ENCODE assay signal across 1 cellular context in the genomic region with DNA sequence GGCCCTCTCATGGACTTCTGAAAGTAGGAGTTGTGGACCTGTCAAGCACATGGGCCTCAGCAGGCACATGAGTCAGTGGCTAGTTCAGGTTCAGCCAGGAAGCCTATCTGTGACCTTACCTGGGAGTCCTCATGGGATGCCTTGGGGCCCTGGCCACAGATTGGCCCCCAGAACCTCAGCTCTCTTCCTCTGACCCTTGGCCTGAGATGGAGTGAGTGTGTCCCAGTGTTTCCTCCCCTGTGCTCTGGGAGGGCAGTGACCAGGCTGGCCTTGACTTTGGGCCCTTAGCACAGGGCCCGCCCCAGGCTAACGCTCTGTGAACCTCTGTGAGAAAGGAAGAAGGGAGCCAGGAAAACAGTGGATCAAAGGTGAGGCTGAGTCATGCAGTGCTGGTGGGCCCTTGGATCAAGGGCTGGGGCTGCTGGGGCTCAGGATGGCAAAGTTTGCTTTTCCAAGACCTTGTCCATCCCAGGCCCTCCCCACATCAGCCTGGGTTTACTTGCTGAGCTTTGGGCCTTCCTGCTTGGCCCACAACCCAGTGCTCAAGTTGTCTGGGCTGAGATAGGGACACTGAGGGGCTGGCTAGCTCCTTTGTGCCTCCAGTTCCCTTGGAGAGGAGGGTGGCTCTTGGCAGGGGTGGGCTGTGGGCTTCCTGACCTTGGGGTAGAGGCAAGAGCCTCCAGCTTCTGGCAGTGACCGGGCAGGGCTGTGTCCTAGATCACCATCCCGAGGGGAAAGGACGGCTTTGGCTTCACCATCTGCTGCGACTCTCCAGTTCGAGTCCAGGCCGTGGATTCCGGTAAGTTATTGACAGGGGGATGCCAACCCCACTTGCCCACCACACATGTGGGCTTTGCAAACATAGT.
TF ChIP-seq lines count a peak whose summit lies in the region.

No MANE protein-coding gene starts in this region.

TF ChIP-seq in HepG2, 621 proteins besides CTCF, POLR2A, EP300 and RAD21 (continued from another document and continues in another):
- TF ChIP-seq, protein P1, sequence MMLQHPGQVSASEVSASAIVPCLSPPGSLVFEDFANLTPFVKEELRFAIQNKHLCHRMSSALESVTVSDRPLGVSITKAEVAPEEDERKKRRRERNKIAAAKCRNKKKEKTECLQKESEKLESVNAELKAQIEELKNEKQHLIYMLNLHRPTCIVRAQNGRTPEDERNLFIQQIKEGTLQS (CRISPR knock-in tag; IDR thresholded peaks at IDR 0.05), result peak; percentile 99
- TF ChIP-seq BRCA1 (CRISPR knock-in tag; IDR thresholded peaks at IDR 0.05), result peak; percentile 45
- no peak; the same call in 1 of the 2 replicates for TF ChIP-seq ZNF839 (CRISPR knock-in tag; IDR thresholded peaks at IDR 0.05; ENCODE audit: borderline replicate concordance)
- TF ChIP-seq ZBTB7A (CRISPR knock-in tag; IDR thresholded peaks at IDR 0.05), result no peak
- peak; percentile 17; the same call in 1 of the 2 replicates for TF ChIP-seq ZNF3 (CRISPR knock-in tag; IDR thresholded peaks at IDR 0.05)
- TF ChIP-seq ETV6 (CRISPR knock-in tag; conservative IDR thresholded peaks at IDR 0.05), result peak; percentile 56; the same call in 1 of the 2 replicates
- TF ChIP-seq, protein P2, sequence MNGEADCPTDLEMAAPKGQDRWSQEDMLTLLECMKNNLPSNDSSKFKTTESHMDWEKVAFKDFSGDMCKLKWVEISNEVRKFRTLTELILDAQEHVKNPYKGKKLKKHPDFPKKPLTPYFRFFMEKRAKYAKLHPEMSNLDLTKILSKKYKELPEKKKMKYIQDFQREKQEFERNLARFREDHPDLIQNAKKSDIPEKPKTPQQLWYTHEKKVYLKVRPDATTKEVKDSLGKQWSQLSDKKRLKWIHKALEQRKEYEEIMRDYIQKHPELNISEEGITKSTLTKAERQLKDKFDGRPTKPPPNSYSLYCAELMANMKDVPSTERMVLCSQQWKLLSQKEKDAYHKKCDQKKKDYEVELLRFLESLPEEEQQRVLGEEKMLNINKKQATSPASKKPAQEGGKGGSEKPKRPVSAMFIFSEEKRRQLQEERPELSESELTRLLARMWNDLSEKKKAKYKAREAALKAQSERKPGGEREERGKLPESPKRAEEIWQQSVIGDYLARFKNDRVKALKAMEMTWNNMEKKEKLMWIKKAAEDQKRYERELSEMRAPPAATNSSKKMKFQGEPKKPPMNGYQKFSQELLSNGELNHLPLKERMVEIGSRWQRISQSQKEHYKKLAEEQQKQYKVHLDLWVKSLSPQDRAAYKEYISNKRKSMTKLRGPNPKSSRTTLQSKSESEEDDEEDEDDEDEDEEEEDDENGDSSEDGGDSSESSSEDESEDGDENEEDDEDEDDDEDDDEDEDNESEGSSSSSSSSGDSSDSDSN (CRISPR knock-in tag; IDR thresholded peaks at IDR 0.05), result peak; percentile 91
- TF ChIP-seq ZNF101 (CRISPR knock-in tag; IDR thresholded peaks at IDR 0.05; ENCODE audit: borderline replicate concordance, low read depth), result 0 out of 2 replicates have a peak, but pooled peaks have one; percentile 28
- no peak for TF ChIP-seq MAFG (CRISPR knock-in tag; IDR thresholded peaks at IDR 0.05)
- TF ChIP-seq TBP (CRISPR knock-in tag; IDR thresholded peaks at IDR 0.05), result no peak
- no peak for TF ChIP-seq SNRNP70 (IDR thresholded peaks at IDR 0.05; ENCODE audit: low read depth, low read length)
- TF ChIP-seq ZSCAN29 (CRISPR knock-in tag; conservative IDR thresholded peaks at IDR 0.05), result peak; percentile 86
- TF ChIP-seq, protein P3, sequence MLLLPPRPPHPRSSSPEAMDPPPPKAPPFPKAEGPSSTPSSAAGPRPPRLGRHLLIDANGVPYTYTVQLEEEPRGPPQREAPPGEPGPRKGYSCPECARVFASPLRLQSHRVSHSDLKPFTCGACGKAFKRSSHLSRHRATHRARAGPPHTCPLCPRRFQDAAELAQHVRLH (CRISPR knock-in tag; IDR thresholded peaks at IDR 0.05; ENCODE audit: borderline replicate concordance, low read depth), result peak; percentile 93; the same call in 1 of the 2 replicates
- TF ChIP-seq MEF2D (CRISPR knock-in tag; IDR thresholded peaks at IDR 0.05), result peak; percentile 96
- no peak; the same call in 1 of the 2 replicates for TF ChIP-seq AHR (CRISPR knock-in tag; IDR thresholded peaks at IDR 0.05)
- TF ChIP-seq ELF3 (CRISPR knock-in tag; IDR thresholded peaks at IDR 0.05), result peak; percentile 98
- peak; percentile 85 for TF ChIP-seq HOXD1 (CRISPR knock-in tag; IDR thresholded peaks at IDR 0.05)
- TF ChIP-seq KAT2B (IDR thresholded peaks at IDR 0.05; ENCODE audit: borderline replicate concordance, low read depth, low read length), result no peak
- TF ChIP-seq ZFY (CRISPR knock-in tag; IDR thresholded peaks at IDR 0.05), result peak; percentile 81; the same call in 1 of the 2 replicates
- TF ChIP-seq SP1 (IDR thresholded peaks at IDR 0.05), result no peak
- TF ChIP-seq SP1 (CRISPR knock-in tag; IDR thresholded peaks at IDR 0.05), result peak; percentile 68
- peak; percentile 100 for TF ChIP-seq RARA (CRISPR knock-in tag; IDR thresholded peaks at IDR 0.05)
- peak; percentile 88 for TF ChIP-seq XRCC5 (optimal IDR thresholded peaks at IDR 0.05; ENCODE audit: low read length)
- TF ChIP-seq KLF9 (CRISPR knock-in tag; IDR thresholded peaks at IDR 0.05; ENCODE audit: low read depth), result peak; percentile 80; the same call in 1 of the 2 replicates
- no peak for TF ChIP-seq ZNF737 (CRISPR knock-in tag; IDR thresholded peaks at IDR 0.05; ENCODE audit: borderline replicate concordance)
- TF ChIP-seq EEA1 (CRISPR knock-in tag; IDR thresholded peaks at IDR 0.05; ENCODE audit: borderline replicate concordance), result no peak
- TF ChIP-seq, protein P4, sequence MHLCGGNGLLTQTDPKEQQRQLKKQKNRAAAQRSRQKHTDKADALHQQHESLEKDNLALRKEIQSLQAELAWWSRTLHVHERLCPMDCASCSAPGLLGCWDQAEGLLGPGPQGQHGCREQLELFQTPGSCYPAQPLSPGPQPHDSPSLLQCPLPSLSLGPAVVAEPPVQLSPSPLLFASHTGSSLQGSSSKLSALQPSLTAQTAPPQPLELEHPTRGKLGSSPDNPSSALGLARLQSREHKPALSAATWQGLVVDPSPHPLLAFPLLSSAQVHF (CRISPR knock-in tag; IDR thresholded peaks at IDR 0.05), result no peak
- TF ChIP-seq, protein P5, sequence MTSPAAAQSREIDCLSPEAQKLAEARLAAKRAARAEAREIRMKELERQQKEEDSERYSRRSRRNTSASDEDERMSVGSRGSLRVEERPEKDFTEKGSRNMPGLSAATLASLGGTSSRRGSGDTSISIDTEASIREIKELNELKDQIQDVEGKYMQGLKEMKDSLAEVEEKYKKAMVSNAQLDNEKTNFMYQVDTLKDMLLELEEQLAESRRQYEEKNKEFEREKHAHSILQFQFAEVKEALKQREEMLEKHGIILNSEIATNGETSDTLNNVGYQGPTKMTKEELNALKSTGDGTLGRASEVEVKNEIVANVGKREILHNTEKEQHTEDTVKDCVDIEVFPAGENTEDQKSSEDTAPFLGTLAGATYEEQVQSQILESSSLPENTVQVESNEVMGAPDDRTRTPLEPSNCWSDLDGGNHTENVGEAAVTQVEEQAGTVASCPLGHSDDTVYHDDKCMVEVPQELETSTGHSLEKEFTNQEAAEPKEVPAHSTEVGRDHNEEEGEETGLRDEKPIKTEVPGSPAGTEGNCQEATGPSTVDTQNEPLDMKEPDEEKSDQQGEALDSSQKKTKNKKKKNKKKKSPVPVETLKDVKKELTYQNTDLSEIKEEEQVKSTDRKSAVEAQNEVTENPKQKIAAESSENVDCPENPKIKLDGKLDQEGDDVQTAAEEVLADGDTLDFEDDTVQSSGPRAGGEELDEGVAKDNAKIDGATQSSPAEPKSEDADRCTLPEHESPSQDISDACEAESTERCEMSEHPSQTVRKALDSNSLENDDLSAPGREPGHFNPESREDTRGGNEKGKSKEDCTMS (CRISPR knock-in tag; conservative IDR thresholded peaks at IDR 0.05), result no peak
- TF ChIP-seq THAP11 (CRISPR knock-in tag; IDR thresholded peaks at IDR 0.05), result peak; percentile 85
- no peak for TF ChIP-seq ZNF484 (CRISPR knock-in tag; IDR thresholded peaks at IDR 0.05; ENCODE audit: borderline replicate concordance, low read depth)
- 0 out of 2 replicates have a peak, but pooled peaks have one; percentile 37 for TF ChIP-seq POLR2AphosphoS5 (IDR thresholded peaks at IDR 0.05; ENCODE audit: low read depth, low read length)
- TF ChIP-seq PPARG (CRISPR knock-in tag; conservative IDR thresholded peaks at IDR 0.05), result peak; percentile 99
- TF ChIP-seq, protein P6, sequence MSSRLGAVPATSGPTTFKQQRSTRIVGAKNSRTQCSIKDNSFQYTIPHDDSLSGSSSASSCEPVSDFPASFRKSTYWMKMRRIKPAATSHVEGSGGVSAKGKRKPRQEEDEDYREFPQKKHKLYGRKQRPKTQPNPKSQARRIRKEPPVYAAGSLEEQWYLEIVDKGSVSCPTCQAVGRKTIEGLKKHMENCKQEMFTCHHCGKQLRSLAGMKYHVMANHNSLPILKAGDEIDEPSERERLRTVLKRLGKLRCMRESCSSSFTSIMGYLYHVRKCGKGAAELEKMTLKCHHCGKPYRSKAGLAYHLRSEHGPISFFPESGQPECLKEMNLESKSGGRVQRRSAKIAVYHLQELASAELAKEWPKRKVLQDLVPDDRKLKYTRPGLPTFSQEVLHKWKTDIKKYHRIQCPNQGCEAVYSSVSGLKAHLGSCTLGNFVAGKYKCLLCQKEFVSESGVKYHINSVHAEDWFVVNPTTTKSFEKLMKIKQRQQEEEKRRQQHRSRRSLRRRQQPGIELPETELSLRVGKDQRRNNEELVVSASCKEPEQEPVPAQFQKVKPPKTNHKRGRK (CRISPR knock-in tag; IDR thresholded peaks at IDR 0.05), result peak; percentile 73; the same call in 1 of the 2 replicates
- TF ChIP-seq, protein P7, sequence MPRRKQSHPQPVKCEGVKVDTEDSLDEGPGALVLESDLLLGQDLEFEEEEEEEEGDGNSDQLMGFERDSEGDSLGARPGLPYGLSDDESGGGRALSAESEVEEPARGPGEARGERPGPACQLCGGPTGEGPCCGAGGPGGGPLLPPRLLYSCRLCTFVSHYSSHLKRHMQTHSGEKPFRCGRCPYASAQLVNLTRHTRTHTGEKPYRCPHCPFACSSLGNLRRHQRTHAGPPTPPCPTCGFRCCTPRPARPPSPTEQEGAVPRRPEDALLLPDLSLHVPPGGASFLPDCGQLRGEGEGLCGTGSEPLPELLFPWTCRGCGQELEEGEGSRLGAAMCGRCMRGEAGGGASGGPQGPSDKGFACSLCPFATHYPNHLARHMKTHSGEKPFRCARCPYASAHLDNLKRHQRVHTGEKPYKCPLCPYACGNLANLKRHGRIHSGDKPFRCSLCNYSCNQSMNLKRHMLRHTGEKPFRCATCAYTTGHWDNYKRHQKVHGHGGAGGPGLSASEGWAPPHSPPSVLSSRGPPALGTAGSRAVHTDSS (CRISPR knock-in tag; conservative IDR thresholded peaks at IDR 0.05), result no peak
- TF ChIP-seq FOXM1 (CRISPR knock-in tag; IDR thresholded peaks at IDR 0.05), result no peak
- TF ChIP-seq, protein P8, sequence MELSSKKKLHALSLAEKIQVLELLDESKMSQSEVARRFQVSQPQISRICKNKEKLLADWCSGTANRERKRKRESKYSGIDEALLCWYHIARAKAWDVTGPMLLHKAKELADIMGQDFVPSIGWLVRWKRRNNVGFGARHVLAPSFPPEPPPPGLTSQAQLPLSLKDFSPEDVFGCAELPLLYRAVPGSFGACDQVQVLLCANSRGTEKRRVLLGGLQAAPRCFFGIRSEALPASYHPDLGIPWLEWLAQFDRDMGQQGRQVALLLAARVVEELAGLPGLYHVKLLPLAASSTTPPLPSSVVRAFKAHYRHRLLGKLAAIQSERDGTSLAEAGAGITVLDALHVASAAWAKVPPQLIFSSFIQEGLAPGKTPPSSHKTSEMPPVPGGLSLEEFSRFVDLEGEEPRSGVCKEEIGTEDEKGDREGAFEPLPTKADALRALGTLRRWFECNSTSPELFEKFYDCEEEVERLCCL (CRISPR knock-in tag; IDR thresholded peaks at IDR 0.05; ENCODE audit: borderline replicate concordance), result 0 out of 2 replicates have a peak, but pooled peaks have one; percentile 59
- peak; percentile 9 for TF ChIP-seq YY1 (IDR thresholded peaks at IDR 0.05; ENCODE audit: insufficient read depth, insufficient replicate concordance, low read depth, low read length)
- TF ChIP-seq SIN3B (IDR thresholded peaks at IDR 0.05; ENCODE audit: low read length), result no peak
- TF ChIP-seq ZNF253 (CRISPR knock-in tag; IDR thresholded peaks at IDR 0.05; ENCODE audit: borderline replicate concordance), result no peak
- TF ChIP-seq, protein P9, sequence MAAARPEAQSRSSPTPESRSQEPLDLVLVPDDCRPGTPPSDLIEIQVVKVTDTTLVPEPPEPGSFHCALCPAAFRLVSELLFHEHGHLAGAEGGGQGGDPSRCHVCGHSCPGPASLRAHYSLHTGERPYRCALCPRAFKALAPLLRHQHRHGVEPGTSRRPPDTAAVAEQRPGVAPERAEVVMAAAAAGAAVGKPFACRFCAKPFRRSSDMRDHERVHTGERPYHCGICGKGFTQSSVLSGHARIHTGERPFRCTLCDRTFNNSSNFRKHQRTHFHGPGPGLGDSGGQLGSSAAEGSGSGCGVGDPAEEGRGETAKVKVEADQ (CRISPR knock-in tag; IDR thresholded peaks at IDR 0.05; ENCODE audit: borderline replicate concordance), result no peak
- TF ChIP-seq, protein P10, sequence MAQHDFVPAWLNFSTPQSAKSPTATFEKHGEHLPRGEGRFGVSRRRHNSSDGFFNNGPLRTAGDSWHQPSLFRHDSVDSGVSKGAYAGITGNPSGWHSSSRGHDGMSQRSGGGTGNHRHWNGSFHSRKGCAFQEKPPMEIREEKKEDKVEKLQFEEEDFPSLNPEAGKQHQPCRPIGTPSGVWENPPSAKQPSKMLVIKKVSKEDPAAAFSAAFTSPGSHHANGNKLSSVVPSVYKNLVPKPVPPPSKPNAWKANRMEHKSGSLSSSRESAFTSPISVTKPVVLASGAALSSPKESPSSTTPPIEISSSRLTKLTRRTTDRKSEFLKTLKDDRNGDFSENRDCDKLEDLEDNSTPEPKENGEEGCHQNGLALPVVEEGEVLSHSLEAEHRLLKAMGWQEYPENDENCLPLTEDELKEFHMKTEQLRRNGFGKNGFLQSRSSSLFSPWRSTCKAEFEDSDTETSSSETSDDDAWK (CRISPR knock-in tag; IDR thresholded peaks at IDR 0.05), result no peak
- TF ChIP-seq ZNF550 (CRISPR knock-in tag; IDR thresholded peaks at IDR 0.05; ENCODE audit: borderline replicate concordance), result peak; percentile 26; the same call in 1 of the 2 replicates
- TF ChIP-seq, protein P11, sequence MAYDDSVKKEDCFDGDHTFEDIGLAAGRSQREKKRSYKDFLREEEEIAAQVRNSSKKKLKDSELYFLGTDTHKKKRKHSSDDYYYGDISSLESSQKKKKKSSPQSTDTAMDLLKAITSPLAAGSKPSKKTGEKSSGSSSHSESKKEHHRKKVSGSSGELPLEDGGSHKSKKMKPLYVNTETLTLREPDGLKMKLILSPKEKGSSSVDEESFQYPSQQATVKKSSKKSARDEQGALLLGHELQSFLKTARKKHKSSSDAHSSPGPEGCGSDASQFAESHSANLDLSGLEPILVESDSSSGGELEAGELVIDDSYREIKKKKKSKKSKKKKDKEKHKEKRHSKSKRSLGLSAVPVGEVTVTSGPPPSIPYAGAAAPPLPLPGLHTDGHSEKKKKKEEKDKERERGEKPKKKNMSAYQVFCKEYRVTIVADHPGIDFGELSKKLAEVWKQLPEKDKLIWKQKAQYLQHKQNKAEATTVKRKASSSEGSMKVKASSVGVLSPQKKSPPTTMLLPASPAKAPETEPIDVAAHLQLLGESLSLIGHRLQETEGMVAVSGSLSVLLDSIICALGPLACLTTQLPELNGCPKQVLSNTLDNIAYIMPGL (CRISPR knock-in tag; IDR thresholded peaks at IDR 0.05; ENCODE audit: borderline replicate concordance in 1 of 2, low read depth in 1 of 2), result peak; percentile 72 to 77; a peak in 3 of 4 replicates
- TF ChIP-seq DNMT1 (CRISPR knock-in tag; IDR thresholded peaks at IDR 0.05), result no peak
- TF ChIP-seq ZFP36L1 (CRISPR knock-in tag; IDR thresholded peaks at IDR 0.05), result peak; percentile 70; the same call in 1 of the 2 replicates
